Comparison of ENCODE assay signal across 14 cellular contexts in genomic region chr14:31902002-31902401, GRCh38.
DNase-seq lines count a peak whose midpoint lies in the region; ATAC-seq and TF ChIP-seq lines count a peak whose summit lies in the region.
"Had no signal": no experiment of that assay in that cellular context is flagged by ENCODE, and none has a peak within 500 bp of the region (broad histone marks: within the 10 kb centered on the region; RNA-seq: fewer than 3 reads in every experiment).

No MANE protein-coding gene starts in this region.

- WGBS in endodermal cell (ENCODE audit: insufficient coverage in 1 of 2, insufficient read length in 1 of 2), 2 experiments: 79 to 90% methylated on average over 2 of the region's 2 CpGs
- no CpG with 5 or more reads among the region's 2 CpGs for WGBS in neuronal stem cell (ENCODE audit: extremely low coverage in 2 of 2, insufficient read length in 2 of 2, insufficient replicate concordance in 1 of 2), 2 donors

- no peaks in the 10 kb centered on the region for H3K79me1 ChIP-seq in neuronal stem cell (ENCODE audit: low read depth, low read length)

- no peak for TF ChIP-seq RAD21 in Ishikawa (IDR thresholded peaks at IDR 0.05; ENCODE audit: low read depth)

- H2AK5ac ChIP-seq in neuronal stem cell (ENCODE audit: low read depth, low read length): no peak overlapping the region

- H2BK15ac ChIP-seq in neuronal stem cell (ENCODE audit: low read length): no peak overlapping the region

- H3K9me3 ChIP-seq in endodermal cell (ENCODE audit: control insufficient read depth, low read length): no peaks in the 10 kb centered on the region
- H3K9me3 ChIP-seq in neuronal stem cell (replicated peaks in 1 of 2; ENCODE audit: control insufficient read depth in 2 of 2, insufficient read depth in 1 of 2, low read depth in 1 of 2, low read length in 2 of 2): no peaks in the 10 kb centered on the region
- H3K9me3 ChIP-seq: left ventricle myocardium inferior, right lobe of liver, testis had no signal

- no peak overlapping the region for H2AFZ ChIP-seq in neuronal stem cell (ENCODE audit: low read length)

- H3K36me3 Mint-ChIP-seq in endodermal cell (ENCODE audit: low read depth): no peaks in the 10 kb centered on the region
- peaks cover 6% of the 10 kb centered on the region for H3K36me3 Mint-ChIP-seq in stimulated activated memory B cell treated with anti-CD40 and anti-IgM and Interleukin-4, amounts not matched to agents 10 μg/mL and 1 μg/mL and 100 μg/mL, for 72 hours

- H4K91ac ChIP-seq in neuronal stem cell (ENCODE audit: low read depth, low read length, poor library complexity): peak overlapping the region; percentile 2

- no peak for ATAC-seq in HG03432 (IDR thresholded peaks at IDR 0.05; ENCODE audit: unreplicated experiment)
- ATAC-seq in stimulated activated memory B cell treated with anti-CD40 and anti-IgM and Interleukin-4, amounts not matched to agents 10 μg/mL and 1 μg/mL and 100 μg/mL, for 72 hours: no peak

- no peak for TF ChIP-seq EP300 in Ishikawa (IDR thresholded peaks at IDR 0.05; ENCODE audit: borderline replicate concordance)

- no peak overlapping the region for H3K27ac Mint-ChIP-seq in endodermal cell
- no peak overlapping the region for H3K27ac Mint-ChIP-seq in stimulated activated memory B cell treated with anti-CD40 and anti-IgM and Interleukin-4, amounts not matched to agents 10 μg/mL and 1 μg/mL and 100 μg/mL, for 72 hours

- no peak overlapping the region for H3K4me2 ChIP-seq in neuronal stem cell (ENCODE audit: insufficient read depth, low read length, poor library complexity, severe bottlenecking)

- H3K36me3 ChIP-seq in endodermal cell (ENCODE audit: control insufficient read depth, insufficient read depth, low read length): no peaks in the 10 kb centered on the region
- H3K36me3 ChIP-seq in neuronal stem cell (replicated peaks in 1 of 2; ENCODE audit: control insufficient read depth in 2 of 2, insufficient read depth in 2 of 2, low read length in 2 of 2): no peaks in the 10 kb centered on the region
- H3K36me3 ChIP-seq: left ventricle myocardium inferior, right lobe of liver had no signal

- H3K14ac ChIP-seq in neuronal stem cell (ENCODE audit: low read length): no peak overlapping the region

- H3K27me3 ChIP-seq in endodermal cell (ENCODE audit: control insufficient read depth, insufficient read depth, low read length, poor library complexity, severe bottlenecking): no peaks in the 10 kb centered on the region
- H3K27me3 ChIP-seq in neuronal stem cell (ENCODE audit: control insufficient read depth in 3 of 3, insufficient read depth in 3 of 3, low read depth in 1 of 3, low read length in 3 of 3): no peaks in the 10 kb centered on the region
- H3K27me3 ChIP-seq: right lobe of liver, testis had no signal

- H3K27ac ChIP-seq in endodermal cell (ENCODE audit: low read depth, low read length): no peak overlapping the region
- H3K27ac ChIP-seq in neuronal stem cell (replicated peaks; ENCODE audit: low read length): no peak overlapping the region
- H3K27ac ChIP-seq: left ventricle myocardium inferior, right lobe of liver, testis had no signal

- no peak for TF ChIP-seq CTCF in endodermal cell (conservative IDR thresholded peaks at IDR 0.05)

- no peaks in the 10 kb centered on the region for H3K9me3 Mint-ChIP-seq in endodermal cell
- H3K9me3 Mint-ChIP-seq in stimulated activated memory B cell treated with anti-CD40 and anti-IgM and Interleukin-4, amounts not matched to agents 10 μg/mL and 1 μg/mL and 100 μg/mL, for 72 hours: peaks cover 3% of the 10 kb centered on the region

- H3K4me1 Mint-ChIP-seq in endodermal cell: peaks cover 2% of the 10 kb centered on the region
- H3K4me1 Mint-ChIP-seq in stimulated activated memory B cell treated with anti-CD40 and anti-IgM and Interleukin-4, amounts not matched to agents 10 μg/mL and 1 μg/mL and 100 μg/mL, for 72 hours: peaks cover 8% of the 10 kb centered on the region

- no peak overlapping the region for H2BK12ac ChIP-seq in neuronal stem cell (ENCODE audit: low read length)

- no peak overlapping the region for H3K4ac ChIP-seq in neuronal stem cell (ENCODE audit: low read length)

- H3K4me1 ChIP-seq in endodermal cell (ENCODE audit: control insufficient read depth, insufficient read depth, low read length) (no peaks in the 10 kb centered on the region), neuronal stem cell (ENCODE audit: control insufficient read depth in 2 of 2, insufficient read depth in 1 of 2, low read depth in 1 of 2, low read length in 2 of 2) (peaks cover 2% of the 10 kb centered on the region in 2 donors)
- H3K4me1 ChIP-seq: right lobe of liver, testis had no signal

- no peak overlapping the region for H3K4me3 ChIP-seq in endodermal cell (ENCODE audit: low read length)
- H3K4me3 ChIP-seq in neuronal stem cell (ENCODE audit: low read length in 2 of 2): no peak overlapping the region
- H3K4me3 ChIP-seq: left ventricle myocardium inferior, right lobe of liver, testis had no signal

- no peak overlapping the region for H3K23ac ChIP-seq in neuronal stem cell (ENCODE audit: low read depth, low read length, poor library complexity)

- H3K18ac ChIP-seq in neuronal stem cell (ENCODE audit: low read length): no peak overlapping the region

- H4K8ac ChIP-seq in neuronal stem cell (ENCODE audit: low read depth, low read length): no peak overlapping the region

- H3K9ac ChIP-seq in endodermal cell (ENCODE audit: extremely low read depth, low read length, poor library complexity, severe bottlenecking): no peak overlapping the region
- no peak overlapping the region for H3K9ac ChIP-seq in neuronal stem cell (ENCODE audit: low read depth, low read length, poor library complexity)

- no peak overlapping the region for H3K4me3 Mint-ChIP-seq in endodermal cell
- H3K4me3 Mint-ChIP-seq in stimulated activated memory B cell treated with anti-CD40 and anti-IgM and Interleukin-4, amounts not matched to agents 10 μg/mL and 1 μg/mL and 100 μg/mL, for 72 hours: no peak overlapping the region

- peak; percentile 68 for DNase-seq in DMS53 treated with DMSO at 0.1 percent for 48 hours (lab: John Stamatoyannopoulos, UW; ENCODE audit: unreplicated experiment)
- DNase-seq in endodermal cell: peak; percentile 61
- no peak for DNase-seq in neuronal stem cell (ENCODE audit: low spot score)
- DNase-seq in effector CD8-positive, alpha-beta T cell (lab: John Stamatoyannopoulos, UW): no peak
- DNase-seq: activated CD8-positive, alpha-beta memory T cell treated with anti-CD3 and anti-CD28 coated beads for 24 hours; AML-193; central memory CD4-positive, alpha-beta T cell; Karpas-422; left ventricle myocardium inferior; right lobe of liver; testis had no signal

- H3K27me3 Mint-ChIP-seq in endodermal cell (ENCODE audit: insufficient read depth): no peaks in the 10 kb centered on the region
- H3K27me3 Mint-ChIP-seq in stimulated activated memory B cell treated with anti-CD40 and anti-IgM and Interleukin-4, amounts not matched to agents 10 μg/mL and 1 μg/mL and 100 μg/mL, for 72 hours: no peaks in the 10 kb centered on the region

- no peak overlapping the region for H2BK5ac ChIP-seq in neuronal stem cell (ENCODE audit: low read length)

- H2BK120ac ChIP-seq in neuronal stem cell (ENCODE audit: low read depth, low read length): no peak overlapping the region

TF ChIP-seq in Ishikawa, 13 proteins besides CTCF, POLR2A, EP300 and RAD21:
- TF ChIP-seq REST (IDR thresholded peaks at IDR 0.05; ENCODE audit: low read depth) (no peak), NFIC (IDR thresholded peaks at IDR 0.05) (no peak), TEAD4 (IDR thresholded peaks at IDR 0.05) (peak; percentile 27; the same call in 1 of the 2 replicates), TAF1 (IDR thresholded peaks at IDR 0.05; ENCODE audit: low read depth) (no peak)

Comparison
In these comparisons a context has a peak if more than half of its experiments do, and no peak if none do; other contexts are left out.
1. DNase-seq: peak in DMS53 treated with DMSO at 0.1 percent for 48 hours (single experiment) and endodermal cell (single experiment); none in neuronal stem cell (single experiment) and effector CD8-positive, alpha-beta T cell (single experiment).